ENCODE assay signal across 16 cellular contexts in genomic region chr16:11140466-11140865, GRCh38.
DNase-seq lines count a peak whose midpoint lies in the region; ATAC-seq and TF ChIP-seq lines count a peak whose summit lies in the region.
"Had no signal": no experiment of that assay in that cellular context is flagged by ENCODE, and none has a peak within 500 bp of the region (broad histone marks: within the 10 kb centered on the region; RNA-seq: fewer than 3 reads in every experiment).

No MANE protein-coding gene starts in this region.

- peak overlapping the region; percentile 90 for H3K27ac Mint-ChIP-seq in T-helper 2 cell treated with Interferon-gamma antibody and Interleukin-4, amounts not matched to agents 5 μg/mL and 100 μg/mL, for 36 hours
- peak overlapping the region; percentile 40 for H3K27ac Mint-ChIP-seq in CD4-positive, alpha-beta T cell
- H3K27ac Mint-ChIP-seq in endothelial cell (ENCODE audit: unreplicated experiment): peak overlapping the region; percentile 95

- no peak overlapping the region for H3K27ac ChIP-seq in CD4-positive, alpha-beta T cell (ENCODE audit: low read depth, low read length)
- H3K27ac ChIP-seq: A549, breast epithelium, transverse colon had no signal

- no peak for TF ChIP-seq CTCF in CD4-positive, alpha-beta T cell (IDR thresholded peaks at IDR 0.05)
- no peak for TF ChIP-seq CTCF in endothelial cell (IDR thresholded peaks at IDR 0.05; ENCODE audit: unreplicated experiment)

- no peak for DNase-seq in T-helper 2 cell treated with Interferon-gamma antibody and Interleukin-4, amounts not matched to agents 5 μg/mL and 100 μg/mL, for 36 hours (ENCODE audit: low spot score)
- DNase-seq in T-helper 2 cell (no peak), NCI-H69 (lab: John Stamatoyannopoulos, UW) (peak; percentile 74), endothelial cell (ENCODE audit: low spot score) (no peak), G401 (ENCODE audit: low spot score) (no peak), Ammon's horn (ENCODE audit: low spot score) (no peak)
- DNase-seq in CD4-positive, alpha-beta T cell: no peak
- DNase-seq: H7, KBM-7, NCI-H1105, Right ventricle myocardium superior, transverse colon had no signal

- ATAC-seq in CD4-positive, alpha-beta T cell (ENCODE audit: poor library complexity): no peak
- no peak for ATAC-seq in GM21360 (IDR thresholded peaks at IDR 0.05; ENCODE audit: unreplicated experiment)
- ATAC-seq: A549 had no signal

- H3K9me3 Mint-ChIP-seq in T-helper 2 cell treated with Interferon-gamma antibody and Interleukin-4, amounts not matched to agents 5 μg/mL and 100 μg/mL, for 36 hours: no peaks in the 10 kb centered on the region
- no peaks in the 10 kb centered on the region for H3K9me3 Mint-ChIP-seq in CD4-positive, alpha-beta T cell
- no peaks in the 10 kb centered on the region for H3K9me3 Mint-ChIP-seq in endothelial cell (ENCODE audit: unreplicated experiment)

- H3K27me3 Mint-ChIP-seq in T-helper 2 cell treated with Interferon-gamma antibody and Interleukin-4, amounts not matched to agents 5 μg/mL and 100 μg/mL, for 36 hours (ENCODE audit: low read depth): no peaks in the 10 kb centered on the region
- H3K27me3 Mint-ChIP-seq in CD4-positive, alpha-beta T cell: no peaks in the 10 kb centered on the region
- peaks cover 10% of the 10 kb centered on the region for H3K27me3 Mint-ChIP-seq in endothelial cell (ENCODE audit: unreplicated experiment)

- CTCF ChIA-PET in CD4-positive, alpha-beta T cell (lab: Charles Lee): no interaction called here

- in situ Hi-C loops in G401 (cut with HindIII; ENCODE audit: low sequenced_read_pairs): no loop called here

- H3K36me3 Mint-ChIP-seq in T-helper 2 cell treated with Interferon-gamma antibody and Interleukin-4, amounts not matched to agents 5 μg/mL and 100 μg/mL, for 36 hours (ENCODE audit: low read depth): peaks cover 19% of the 10 kb centered on the region
- H3K36me3 Mint-ChIP-seq in CD4-positive, alpha-beta T cell (ENCODE audit: low read depth): peaks cover 8% of the 10 kb centered on the region
- peaks cover 14% of the 10 kb centered on the region for H3K36me3 Mint-ChIP-seq in endothelial cell (ENCODE audit: low read depth, unreplicated experiment)

- no peaks in the 10 kb centered on the region for H3K9me3 ChIP-seq in CD4-positive, alpha-beta T cell (ENCODE audit: control insufficient read depth, low read length)
- H3K9me3 ChIP-seq: A549, breast epithelium, heart right ventricle, transverse colon had no signal

- H3K4me3 Mint-ChIP-seq in T-helper 2 cell treated with Interferon-gamma antibody and Interleukin-4, amounts not matched to agents 5 μg/mL and 100 μg/mL, for 36 hours: peak overlapping the region; percentile 81
- H3K4me3 Mint-ChIP-seq in CD4-positive, alpha-beta T cell: peak overlapping the region; percentile 83
- no peak overlapping the region for H3K4me3 Mint-ChIP-seq in endothelial cell (ENCODE audit: unreplicated experiment)

- no peaks in the 10 kb centered on the region for H3K27me3 ChIP-seq in CD4-positive, alpha-beta T cell (ENCODE audit: control insufficient read depth, insufficient read depth, low read length)
- H3K27me3 ChIP-seq: breast epithelium, heart right ventricle, transverse colon had no signal

- POLR2A ChIA-PET in CD4-positive, alpha-beta T cell (lab: Charles Lee): interaction anchor here (1.8 kb wide), 1 partner anchor 115 kb away, joined by 9 read pairs; the partner anchor contains the start of gene SOCS1

- intact Hi-C loops in CD4-positive, alpha-beta T cell (cut with DNase I, micrococcal nuclease): loop anchor here in 1 of 2 experiments (10.0 kb wide), 1 partner anchor 54 kb away; no protein-coding TSS in a partner anchor

- H3K4me1 Mint-ChIP-seq in T-helper 2 cell treated with Interferon-gamma antibody and Interleukin-4, amounts not matched to agents 5 μg/mL and 100 μg/mL, for 36 hours (ENCODE audit: low read depth): peaks cover 64% of the 10 kb centered on the region
- H3K4me1 Mint-ChIP-seq in CD4-positive, alpha-beta T cell (ENCODE audit: low read depth): peaks cover 40% of the 10 kb centered on the region
- peaks cover 47% of the 10 kb centered on the region for H3K4me1 Mint-ChIP-seq in endothelial cell (ENCODE audit: unreplicated experiment)

Comparison
In these comparisons a context has a peak if more than half of its experiments do, and no peak if none do; other contexts are left out.
1. H3K27ac Mint-ChIP-seq: peak in every context shown above with its lines; median percentile 95 in endothelial cell; 90 in T-helper 2 cell treated with Interferon-gamma antibody and Interleukin-4, amounts not matched to agents 5 μg/mL and 100 μg/mL, for 36 hours; 40 in CD4-positive, alpha-beta T cell.